Comparison of ENCODE assay signal across 23 cellular contexts in genomic region chr11:2105536-2105935, GRCh38. TPM values are rescaled to one million over a fixed set of nuclear protein-coding genes. Genes with fewer than 3 reads are reported as not detected.
"Had no signal": no experiment of that assay in that cellular context is flagged by ENCODE, and none has a peak within 500 bp of the region (broad histone marks: within the 10 kb centered on the region; RNA-seq: fewer than 3 reads in every experiment).

No MANE protein-coding gene starts in this region.

- DNase-seq: cerebellar nuclear complex; effector CD4-positive, alpha-beta T cell; endodermal cell; heart right ventricle; hypothalamus; left ventricle myocardium inferior; mesendoderm; naive B cell; sigmoid colon; small intestine; stimulated activated CD4-positive, alpha-beta T cell treated with anti-CD3 and anti-CD28 coated beads, Interleukin-2, amount 100 ng/mL, for 48 hours; stimulated activated naive CD4-positive, alpha-beta T cell treated with Interleukin-2 at 50 U/mL for 16 hours; thyroid gland had no signal

- FAIRE-seq: frontal cortex, islet of Langerhans, small intestine, urothelium cell line had no signal

- H3K9me3 ChIP-seq: heart right ventricle, left ventricle myocardium inferior, neutrophil, right atrium auricular region, sigmoid colon, suprapubic skin, thyroid gland had no signal

- H3K4me3 ChIP-seq: coronary artery, heart right ventricle, left ventricle myocardium inferior, lung, right atrium auricular region, sigmoid colon, suprapubic skin, thyroid gland had no signal

- H3K27me3 ChIP-seq: right atrium auricular region, thyroid gland had no signal

- H3K27ac ChIP-seq: coronary artery, heart right ventricle, left ventricle myocardium inferior, neutrophil, right atrium auricular region, sigmoid colon, suprapubic skin, thyroid gland had no signal

- H3K4me1 ChIP-seq: sigmoid colon, suprapubic skin had no signal

- H3K36me3 ChIP-seq: heart right ventricle, left ventricle myocardium inferior, neutrophil, right atrium auricular region, sigmoid colon, suprapubic skin, thyroid gland had no signal

RNA-seq across cellular contexts. Expression of gene INS, which starts 55.5 kb away (rescaled TPM):
- total RNA-seq: dermis microvascular lymphatic vessel endothelial cell, endodermal cell, frontal cortex, left ventricle myocardium inferior, lung, osteoblast, right atrium auricular region, sigmoid colon, suprapubic skin, thyroid gland had no signal
